21 cellular contexts compared by ENCODE assay signal in the genomic region with DNA sequence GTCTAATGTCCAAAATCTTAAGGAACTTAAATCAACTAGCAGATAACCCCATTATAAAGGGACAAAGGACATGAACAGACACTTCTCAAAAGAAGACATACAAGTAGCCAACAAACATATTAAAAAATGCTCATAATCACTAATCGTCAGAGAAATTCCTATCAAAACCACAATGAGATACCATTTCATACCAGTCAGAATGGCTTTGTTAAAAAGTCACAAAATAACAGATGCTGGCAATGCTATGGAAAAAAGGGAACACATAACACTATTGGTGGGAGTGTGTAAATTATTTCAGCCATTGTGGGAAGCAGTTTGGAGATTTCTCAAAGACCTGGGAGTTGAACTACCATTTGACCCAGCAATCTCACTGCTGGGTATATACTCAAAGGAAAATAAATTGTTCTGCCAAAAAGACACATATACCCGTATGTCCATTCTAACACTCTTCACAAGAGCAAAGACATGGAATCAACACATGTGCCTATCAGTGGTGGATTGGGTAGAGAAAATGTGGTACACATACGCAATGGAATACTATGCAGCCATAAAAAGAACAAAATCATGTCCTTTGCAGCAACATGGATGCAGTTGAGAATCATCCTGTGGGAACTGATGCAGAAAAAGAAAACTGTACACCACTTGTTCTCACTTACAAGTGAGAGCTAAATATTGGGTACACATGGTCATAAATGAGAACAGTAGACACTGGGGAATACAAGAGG.
"Had no signal": no experiment of that assay in that cellular context is flagged by ENCODE, and none has a peak within 500 bp of the region (broad histone marks: within the 10 kb centered on the region; RNA-seq: fewer than 3 reads in every experiment).

No MANE protein-coding gene starts in this region.

- H3K27me3 ChIP-seq: cardiac muscle cell, esophagus muscularis mucosa, right atrium auricular region, upper lobe of left lung had no signal

- DNase-seq: activated CD4-positive, alpha-beta T cell treated with anti-CD3 and anti-CD28 coated beads, Interleukin-2, amount 10 ng/mL, durations not matched to agents 24 days and 14 days; activated CD4-positive, CD25-positive, alpha-beta regulatory T cell; activated CD8-positive, alpha-beta T cell treated with anti-CD3 and anti-CD28 coated beads for 36 hours; activated naive CD4-positive, alpha-beta T cell treated with Interleukin-2 at 50 U/mL for 16 hours; activated naive CD8-positive, alpha-beta T cell treated with anti-CD3 and anti-CD28 coated beads, Interleukin-2, amount 10 ng/mL, durations not matched to agents 7 days and 5 days; activated T-cell treated with anti-CD3 and anti-CD28 coated beads, Interleukin-2, amount 50 U/mL, for 1 hour; anterior cingulate cortex; dermis blood vessel endothelial cell; effector memory CD4-positive, alpha-beta T cell; immature natural killer cell; left ventricle myocardium superior; stimulated activated CD4-positive, alpha-beta T cell treated with anti-CD3 and anti-CD28 coated beads, Interleukin-4, amount 100 ng/mL, for 1 hour; T-helper 9 cell; upper lobe of left lung had no signal

- H3K27ac ChIP-seq: cardiac muscle cell, esophagus muscularis mucosa, right atrium auricular region, thoracic aorta, upper lobe of left lung had no signal

- FAIRE-seq: endothelial cell of umbilical vein had no signal

- H3K36me3 ChIP-seq: right atrium auricular region, thoracic aorta, upper lobe of left lung had no signal

- H3K9me3 ChIP-seq: esophagus muscularis mucosa, right atrium auricular region, thoracic aorta, upper lobe of left lung had no signal

- H3K4me1 ChIP-seq: upper lobe of left lung had no signal

- H3K4me2 ChIP-seq: smooth muscle cell had no signal

- ATAC-seq: activated CD8-positive, alpha-beta T cell treated with anti-CD3 and anti-CD28 coated beads for 36 hours; left ventricle myocardium superior; stimulated activated memory B cell treated with anti-CD40 and anti-IgM and Interleukin-4, amounts not matched to agents 10 μg/mL and 1 μg/mL and 100 μg/mL, for 72 hours had no signal

- H3K4me3 ChIP-seq: cardiac muscle cell, esophagus muscularis mucosa, right atrium auricular region, smooth muscle cell, thoracic aorta, upper lobe of left lung had no signal
